Comparison of ENCODE assay signal across 1 cellular context in the genomic region with DNA sequence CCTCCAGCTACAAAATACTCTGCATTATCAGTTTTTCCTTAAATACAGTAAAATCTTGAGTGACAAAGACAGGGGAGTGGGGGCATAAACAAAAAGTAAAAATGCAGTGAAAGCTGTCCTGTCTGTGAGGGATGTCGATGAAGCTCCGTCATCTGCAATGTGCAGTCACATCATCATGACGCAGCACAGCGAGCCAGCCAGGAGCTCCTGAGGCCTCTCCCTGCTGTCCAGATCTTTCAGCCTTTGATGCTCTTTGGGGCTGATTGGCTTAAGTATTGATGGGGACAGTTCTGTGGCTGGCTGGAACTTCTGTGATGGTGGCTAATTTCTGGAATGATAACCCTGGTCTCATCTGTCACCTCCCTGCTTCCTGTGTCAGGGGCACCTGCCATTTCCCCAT.
TF ChIP-seq lines count a peak whose summit lies in the region.

No MANE protein-coding gene starts in this region.

TF ChIP-seq in GM12878, 131 proteins besides CTCF, POLR2A, EP300 and RAD21 (continued from another document):
- TF ChIP-seq MAX (IDR thresholded peaks at IDR 0.05; ENCODE audit: low read depth, low read length) (no peak), IRF3 (IDR thresholded peaks at IDR 0.05) (no peak)
